Comparison of ENCODE assay signal across 8 cellular contexts in genomic region chr4:10106421-10107039, GRCh38. TPM values are rescaled to one million over a fixed set of nuclear protein-coding genes. Genes with fewer than 3 reads are reported as not detected.
DNase-seq lines count a peak whose midpoint lies in the region; ATAC-seq and TF ChIP-seq lines count a peak whose summit lies in the region.

No MANE protein-coding gene starts in this region.

- POLR2A ChIA-PET in activated CD8-positive, alpha-beta T cell treated with anti-CD3 and anti-CD28 coated beads for 36 hours (lab: Charles Lee): interaction anchor here (3.6 to 24.9 kb wide), 3 partner anchors 8 to 15 kb away, joined by 18 to 403 read pairs (median 139); partner anchors contain the start of gene WDR1

- no peak overlapping the region for H3K4me3 ChIP-seq in HUES6 (ENCODE audit: low read depth, low read length)
- H3K4me3 ChIP-seq in mucosa of stomach (ENCODE audit: low read length): no peak overlapping the region

- no peak for TF ChIP-seq CTCF in activated CD8-positive, alpha-beta T cell treated with anti-CD3 and anti-CD28 coated beads for 36 hours (IDR thresholded peaks at IDR 0.05)

- no peak overlapping the region for H3K9ac ChIP-seq in HUES6 (ENCODE audit: low read length)
- peak overlapping the region; percentile 42 for H3K9ac ChIP-seq in mucosa of stomach (ENCODE audit: low read length)

- H3K27me3 Mint-ChIP-seq in activated CD8-positive, alpha-beta T cell treated with anti-CD3 and anti-CD28 coated beads for 36 hours: no peaks in the 10 kb centered on the region

- peak; percentile 82 for DNase-seq in Ammon's horn (ENCODE audit: low spot score)
- DNase-seq in activated CD8-positive, alpha-beta T cell treated with anti-CD3 and anti-CD28 coated beads for 36 hours: peak; percentile 95
- peak; percentile 64 for DNase-seq in effector CD4-positive, alpha-beta T cell
- peak; percentile 50 to 84 for DNase-seq in stimulated activated effector memory CD8-positive, alpha-beta T cell treated with anti-CD3 and anti-CD28 coated beads, Interleukin-12 subunit alpha, Interleukin-12 subunit beta, amount 100 ng/mL, for 72 hours (ENCODE audit: low spot score in 2 of 2)

- H3K9me3 ChIP-seq in HUES6 (ENCODE audit: control insufficient read depth, insufficient read depth, low read depth, low read length) (no peaks in the 10 kb centered on the region), mucosa of stomach (ENCODE audit: control insufficient read depth, low read length) (no peaks in the 10 kb centered on the region)

- H3K36me3 ChIP-seq in HUES6 (ENCODE audit: control insufficient read depth, insufficient read depth, low read length) (peaks cover 89% of the 10 kb centered on the region), mucosa of stomach (ENCODE audit: control insufficient read depth, insufficient read depth, low read length) (peaks cover 8% of the 10 kb centered on the region)

- H3K4me1 Mint-ChIP-seq in activated CD8-positive, alpha-beta T cell treated with anti-CD3 and anti-CD28 coated beads for 36 hours (ENCODE audit: low read depth): peaks cover 98% of the 10 kb centered on the region
- peaks cover 100% of the 10 kb centered on the region for H3K4me1 Mint-ChIP-seq in stimulated activated effector memory CD8-positive, alpha-beta T cell treated with anti-CD3 and anti-CD28 coated beads, Interleukin-12 subunit alpha, Interleukin-12 subunit beta, amount 100 ng/mL, for 72 hours

- peak overlapping the region; percentile 90 for H3K27ac Mint-ChIP-seq in activated CD8-positive, alpha-beta T cell treated with anti-CD3 and anti-CD28 coated beads for 36 hours
- peak overlapping the region; percentile 96 for H3K27ac Mint-ChIP-seq in stimulated activated effector memory CD8-positive, alpha-beta T cell treated with anti-CD3 and anti-CD28 coated beads, Interleukin-12 subunit alpha, Interleukin-12 subunit beta, amount 100 ng/mL, for 72 hours

- H3K36me3 Mint-ChIP-seq in activated CD8-positive, alpha-beta T cell treated with anti-CD3 and anti-CD28 coated beads for 36 hours (ENCODE audit: low read depth): peaks cover 92% of the 10 kb centered on the region
- peaks cover 100% of the 10 kb centered on the region for H3K36me3 Mint-ChIP-seq in stimulated activated effector memory CD8-positive, alpha-beta T cell treated with anti-CD3 and anti-CD28 coated beads, Interleukin-12 subunit alpha, Interleukin-12 subunit beta, amount 100 ng/mL, for 72 hours

- no peaks in the 10 kb centered on the region for H3K9me3 Mint-ChIP-seq in activated CD8-positive, alpha-beta T cell treated with anti-CD3 and anti-CD28 coated beads for 36 hours
- no peaks in the 10 kb centered on the region for H3K9me3 Mint-ChIP-seq in stimulated activated effector memory CD8-positive, alpha-beta T cell treated with anti-CD3 and anti-CD28 coated beads, Interleukin-12 subunit alpha, Interleukin-12 subunit beta, amount 100 ng/mL, for 72 hours

- intact Hi-C loops in activated CD8-positive, alpha-beta T cell treated with anti-CD3 and anti-CD28 coated beads for 36 hours (cut with micrococcal nuclease): no loop called here

- CTCF ChIA-PET in activated CD8-positive, alpha-beta T cell treated with anti-CD3 and anti-CD28 coated beads for 36 hours (lab: Charles Lee): interaction anchor here (1.7 to 2.3 kb wide), 2 partner anchors 9 to 11 kb away, joined by 7 to 10 read pairs; no protein-coding TSS in a partner anchor

- ATAC-seq in activated CD8-positive, alpha-beta T cell treated with anti-CD3 and anti-CD28 coated beads for 36 hours: peak; percentile 89
- ATAC-seq in stimulated activated effector memory CD8-positive, alpha-beta T cell treated with anti-CD3 and anti-CD28 coated beads, Interleukin-12 subunit alpha, Interleukin-12 subunit beta, amount 100 ng/mL, for 72 hours: peak; percentile 97
- no peak for ATAC-seq in GM18858 (IDR thresholded peaks at IDR 0.05; ENCODE audit: unreplicated experiment)
- no peak for ATAC-seq in HG03280 (IDR thresholded peaks at IDR 0.05; ENCODE audit: unreplicated experiment)

- peak overlapping the region; percentile 71 for H3K4me3 Mint-ChIP-seq in activated CD8-positive, alpha-beta T cell treated with anti-CD3 and anti-CD28 coated beads for 36 hours
- peak overlapping the region; percentile 83 for H3K4me3 Mint-ChIP-seq in stimulated activated effector memory CD8-positive, alpha-beta T cell treated with anti-CD3 and anti-CD28 coated beads, Interleukin-12 subunit alpha, Interleukin-12 subunit beta, amount 100 ng/mL, for 72 hours

- 0 out of 2 replicates have a peak overlapping the region, but pooled peaks have one; percentile 31 for H3K27ac ChIP-seq in HUES6 (ENCODE audit: low read depth, low read length)

- peaks cover 67% of the 10 kb centered on the region for H3K4me1 ChIP-seq in HUES6 (ENCODE audit: control insufficient read depth, insufficient read depth, low read length)
- peaks cover 54% of the 10 kb centered on the region for H3K4me1 ChIP-seq in mucosa of stomach (ENCODE audit: control insufficient read depth, insufficient read depth, low read length)

- H3K27me3 ChIP-seq in HUES6 (ENCODE audit: control insufficient read depth, insufficient read depth, low read length) (no peaks in the 10 kb centered on the region), mucosa of stomach (ENCODE audit: control insufficient read depth, insufficient read depth, low read length) (no peaks in the 10 kb centered on the region)

RNA-seq across cellular contexts. Expression of gene WDR1, which starts 10.1 kb away (rescaled TPM):
- 100 to 1,000 TPM; 390 to 393 TPM for total RNA-seq in activated CD8-positive, alpha-beta T cell treated with anti-CD3 and anti-CD28 coated beads for 36 hours

Comparison
In these comparisons a context has a peak if more than half of its experiments do, and no peak if none do; other contexts are left out.
1. ATAC-seq: peak in activated CD8-positive, alpha-beta T cell treated with anti-CD3 and anti-CD28 coated beads for 36 hours (single experiment) and stimulated activated effector memory CD8-positive, alpha-beta T cell treated with anti-CD3 and anti-CD28 coated beads, Interleukin-12 subunit alpha, Interleukin-12 subunit beta, amount 100 ng/mL, for 72 hours (single experiment); none in GM18858 (single experiment) and HG03280 (single experiment).
2. Peak in every context shown above with its lines, with median percentiles within 50 percentile points of each other: DNase-seq.